13 cellular contexts compared by ENCODE assay signal in the genomic region with DNA sequence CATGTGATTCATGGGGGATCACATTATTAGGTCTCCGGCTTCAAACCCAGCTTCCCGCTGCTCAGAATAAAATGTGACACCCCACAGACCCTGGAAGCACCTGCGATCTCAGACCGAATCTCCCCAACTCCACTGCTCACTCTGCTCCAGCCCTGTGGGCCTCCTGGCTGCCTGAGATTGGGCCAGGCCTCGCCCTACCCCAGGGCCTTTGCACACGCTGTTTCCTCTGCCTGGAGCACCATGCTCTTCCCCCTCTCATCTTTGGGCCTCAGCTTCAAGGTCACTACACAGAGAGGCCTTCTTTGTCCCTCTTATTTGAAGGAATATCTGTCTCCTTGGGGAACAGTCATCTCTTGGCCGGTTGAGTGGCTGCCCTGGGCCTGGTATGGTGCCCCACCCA. TPM values are rescaled to one million over a fixed set of nuclear protein-coding genes. Genes with fewer than 3 reads are reported as not detected.
DNase-seq lines count a peak whose midpoint lies in the region; TF ChIP-seq lines count a peak whose summit lies in the region.
"Had no signal": no experiment of that assay in that cellular context is flagged by ENCODE, and none has a peak within 500 bp of the region (broad histone marks: within the 10 kb centered on the region; RNA-seq: fewer than 3 reads in every experiment).

No MANE protein-coding gene starts in this region.

- H3K4me3 ChIP-seq in dorsolateral prefrontal cortex (no peak overlapping the region), tibial nerve (no peak overlapping the region)

- TF ChIP-seq EP300 in tibial nerve (IDR thresholded peaks at IDR 0.05) = no peak

- TF ChIP-seq CTCF in dorsolateral prefrontal cortex (IDR thresholded peaks at IDR 0.05 in 54 of 56, conservative IDR thresholded peaks at IDR 0.05 in 2 of 56; ENCODE audit: low read depth in 1 of 56, partially characterized antibody in 56 of 56) (no peak), nephron progenitor cell (IDR thresholded peaks at IDR 0.05) (no peak), tibial nerve (IDR thresholded peaks at IDR 0.05) (no peak)

- WGBS in tibial nerve, 2 donors = 93 to 94% methylated on average over 7 of the region's 7 CpGs

- H3K27ac Mint-ChIP-seq in T-helper 2 cell treated with Interferon-gamma antibody and Interleukin-4, amounts not matched to agents 5 μg/mL and 100 μg/mL, for 36 hours = peak overlapping the region; percentile 24
- H3K27ac Mint-ChIP-seq in nephron progenitor cell = peak overlapping the region; percentile 82
- H3K27ac Mint-ChIP-seq: activated naive CD8-positive, alpha-beta T cell treated with anti-CD3 and anti-CD28 coated beads, Interleukin-2, amount 10 ng/mL, durations not matched to agents 7 days and 5 days; stimulated activated memory B cell treated with anti-CD40 and anti-IgM and Interleukin-4, amounts not matched to agents 10 μg/mL and 1 μg/mL and 100 μg/mL, for 72 hours had no signal

- H3K27me3 Mint-ChIP-seq in T-helper 2 cell treated with Interferon-gamma antibody and Interleukin-4, amounts not matched to agents 5 μg/mL and 100 μg/mL, for 36 hours (ENCODE audit: low read depth) = no peaks in the 10 kb centered on the region
- H3K27me3 Mint-ChIP-seq in nephron progenitor cell (ENCODE audit: low read depth, poor library complexity) = no peaks in the 10 kb centered on the region
- H3K27me3 Mint-ChIP-seq: activated naive CD8-positive, alpha-beta T cell treated with anti-CD3 and anti-CD28 coated beads, Interleukin-2, amount 10 ng/mL, durations not matched to agents 7 days and 5 days; stimulated activated memory B cell treated with anti-CD40 and anti-IgM and Interleukin-4, amounts not matched to agents 10 μg/mL and 1 μg/mL and 100 μg/mL, for 72 hours had no signal

- intact Hi-C loops in dorsolateral prefrontal cortex (cut with DNase I) = loop anchor here (1.0 to 5.0 kb wide), 3 partner anchors 45 to 52 kb away; no protein-coding TSS in a partner anchor

- H3K4me1 Mint-ChIP-seq in T-helper 2 cell treated with Interferon-gamma antibody and Interleukin-4, amounts not matched to agents 5 μg/mL and 100 μg/mL, for 36 hours (ENCODE audit: low read depth) = peaks cover 17% of the 10 kb centered on the region
- peaks cover 66% of the 10 kb centered on the region for H3K4me1 Mint-ChIP-seq in nephron progenitor cell

- DNase-seq in T-helper 2 cell treated with Interferon-gamma antibody and Interleukin-4, amounts not matched to agents 5 μg/mL and 100 μg/mL, for 36 hours (ENCODE audit: low spot score) = no peak
- DNase-seq in T-helper 2 cell = no peak
- no peak for DNase-seq in dorsolateral prefrontal cortex
- DNase-seq in nephron progenitor cell = no peak
- DNase-seq in tibial nerve (ENCODE audit: low spot score in 2 of 2) = no peak
- DNase-seq in T-helper 9 cell = no peak
- no peak for DNase-seq in 8988T
- no peak for DNase-seq in cortex of kidney (lab: John Stamatoyannopoulos, UW)
- DNase-seq: activated naive CD8-positive, alpha-beta T cell treated with anti-CD3 and anti-CD28 coated beads, Interleukin-2, amount 10 ng/mL, durations not matched to agents 7 days and 5 days; stimulated activated CD4-positive, alpha-beta T cell treated with anti-CD3 and anti-CD28 coated beads, Interleukin-2, amount 100 ng/mL, for 48 hours had no signal

- no peaks in the 10 kb centered on the region for H3K36me3 ChIP-seq in tibial nerve

- H3K9me3 Mint-ChIP-seq in T-helper 2 cell treated with Interferon-gamma antibody and Interleukin-4, amounts not matched to agents 5 μg/mL and 100 μg/mL, for 36 hours = no peaks in the 10 kb centered on the region
- peaks cover 9% of the 10 kb centered on the region for H3K9me3 Mint-ChIP-seq in nephron progenitor cell
- H3K9me3 Mint-ChIP-seq: activated naive CD8-positive, alpha-beta T cell treated with anti-CD3 and anti-CD28 coated beads, Interleukin-2, amount 10 ng/mL, durations not matched to agents 7 days and 5 days; stimulated activated memory B cell treated with anti-CD40 and anti-IgM and Interleukin-4, amounts not matched to agents 10 μg/mL and 1 μg/mL and 100 μg/mL, for 72 hours had no signal

- H3K27me3 ChIP-seq in dorsolateral prefrontal cortex = no peaks in the 10 kb centered on the region
- H3K27me3 ChIP-seq in tibial nerve = no peaks in the 10 kb centered on the region

- H3K4me1 ChIP-seq in tibial nerve = peaks cover 0 to 25% (median 13%) of the 10 kb centered on the region in 4 donors
- H3K4me1 ChIP-seq: parathyroid adenoma had no signal

- H3K36me3 Mint-ChIP-seq in T-helper 2 cell treated with Interferon-gamma antibody and Interleukin-4, amounts not matched to agents 5 μg/mL and 100 μg/mL, for 36 hours (ENCODE audit: low read depth) = no peaks in the 10 kb centered on the region
- no peaks in the 10 kb centered on the region for H3K36me3 Mint-ChIP-seq in nephron progenitor cell (ENCODE audit: low read depth)
- H3K36me3 Mint-ChIP-seq: activated naive CD8-positive, alpha-beta T cell treated with anti-CD3 and anti-CD28 coated beads, Interleukin-2, amount 10 ng/mL, durations not matched to agents 7 days and 5 days; stimulated activated memory B cell treated with anti-CD40 and anti-IgM and Interleukin-4, amounts not matched to agents 10 μg/mL and 1 μg/mL and 100 μg/mL, for 72 hours had no signal

- H3K27ac ChIP-seq in dorsolateral prefrontal cortex (peak overlapping the region in 57 of 59 donors; percentile 76 to 98 (median 92)), tibial nerve (peak overlapping the region; percentile 71 to 90 (median 78))
- H3K27ac ChIP-seq: 22Rv1, parathyroid adenoma had no signal

- no peak for TF ChIP-seq POLR2A in tibial nerve (IDR thresholded peaks at IDR 0.05)

- H3K4me3 Mint-ChIP-seq in T-helper 2 cell treated with Interferon-gamma antibody and Interleukin-4, amounts not matched to agents 5 μg/mL and 100 μg/mL, for 36 hours = no peak overlapping the region
- H3K4me3 Mint-ChIP-seq in nephron progenitor cell = peak overlapping the region; percentile 38
- H3K4me3 Mint-ChIP-seq: activated naive CD8-positive, alpha-beta T cell treated with anti-CD3 and anti-CD28 coated beads, Interleukin-2, amount 10 ng/mL, durations not matched to agents 7 days and 5 days; stimulated activated memory B cell treated with anti-CD40 and anti-IgM and Interleukin-4, amounts not matched to agents 10 μg/mL and 1 μg/mL and 100 μg/mL, for 72 hours had no signal

- H3K9me3 ChIP-seq in tibial nerve = peaks cover 0 to 10% (median 0%) of the 10 kb centered on the region in 4 donors

RNA-seq across cellular contexts. Expression of a gene that starts 48.8 kb away (rescaled TPM):
- total RNA-seq in dorsolateral prefrontal cortex = 10 to 100 TPM in 112 of 120 experiments, 1 to 10 TPM in 8; 8.5 to 26.9 (median 13.2) TPM
- total RNA-seq in tibial nerve = 10 to 100 TPM in 1 of 4 donors, 1 to 10 TPM in 3; 4.8 to 14.4 (median 5.8) TPM
